12 cellular contexts compared by ENCODE assay signal in genomic region chr3:150798122-150798618, GRCh38. TPM values are rescaled to one million over a fixed set of nuclear protein-coding genes. Genes with fewer than 3 reads are reported as not detected.
DNase-seq lines count a peak whose midpoint lies in the region; ATAC-seq and TF ChIP-seq lines count a peak whose summit lies in the region.
"Had no signal": no experiment of that assay in that cellular context is flagged by ENCODE, and none has a peak within 500 bp of the region (broad histone marks: within the 10 kb centered on the region; RNA-seq: fewer than 3 reads in every experiment).

No MANE protein-coding gene starts in this region.

- TF ChIP-seq CTCF in HEK293 (tag by site-specific recombination; IDR thresholded peaks at IDR 0.05) (no peak), esophagus muscularis mucosa (IDR thresholded peaks at IDR 0.05) (no peak), heart right ventricle (IDR thresholded peaks at IDR 0.05) (no peak), left ventricle myocardium inferior (IDR thresholded peaks at IDR 0.05; ENCODE audit: borderline replicate concordance) (no peak)

- ATAC-seq in heart right ventricle (no peak), GM18520 (IDR thresholded peaks at IDR 0.05; ENCODE audit: unreplicated experiment) (no peak)
- ATAC-seq: T-helper 17 cell had no signal

- H3K27ac ChIP-seq in HEK293 (ENCODE audit: extremely low read depth, low read depth, low read length) = no peak overlapping the region
- no peak overlapping the region for H3K27ac ChIP-seq in esophagus muscularis mucosa (replicated peaks in 1 of 4)
- no peak overlapping the region for H3K27ac ChIP-seq in heart right ventricle
- no peak overlapping the region for H3K27ac ChIP-seq in left ventricle myocardium inferior (replicated peaks)

- H3K9me3 ChIP-seq in HEK293 (ENCODE audit: control insufficient read depth, insufficient read depth, low read depth, low read length) = no peaks in the 10 kb centered on the region
- no peaks in the 10 kb centered on the region for H3K9me3 ChIP-seq in esophagus muscularis mucosa
- H3K9me3 ChIP-seq in heart right ventricle = no peaks in the 10 kb centered on the region
- H3K9me3 ChIP-seq in left ventricle myocardium inferior (replicated peaks) = no peaks in the 10 kb centered on the region

- DNase-seq in NCI-H526 treated with DMSO at 0.1 percent for 48 hours (lab: John Stamatoyannopoulos, UW) (peak; percentile 93), esophagus muscularis mucosa (ENCODE audit: extremely low spot score) (peak; percentile 70), skeletal muscle cell (ENCODE audit: low read depth) (peak; percentile 12), heart right ventricle (no peak), left ventricle myocardium inferior (no peak)
- DNase-seq: activated CD8-positive, alpha-beta memory T cell treated with anti-CD3 and anti-CD28 coated beads, Interleukin-2, amount 50 U/mL, for 4 hours; central memory CD4-positive, alpha-beta T cell; foreskin fibroblast; NCI-H510A; T-helper 17 cell had no signal

- no peak for TF ChIP-seq EP300 in esophagus muscularis mucosa (IDR thresholded peaks at IDR 0.05)

- H3K27me3 ChIP-seq in esophagus muscularis mucosa = peaks cover 0 to 7% (median 0%) of the 10 kb centered on the region in 4 donors
- H3K27me3 ChIP-seq in heart right ventricle = peaks cover 0 to 9% (median 3%) of the 10 kb centered on the region in 7 donors
- H3K27me3 ChIP-seq in left ventricle myocardium inferior (ENCODE audit: low read depth) = peaks cover 37% of the 10 kb centered on the region

- CTCF ChIA-PET in HEK293 (lab: Yijun Ruan, JAX) = interaction anchor here (0.6 kb wide), 1 partner anchor 76 kb away, joined by 3 read pairs; no protein-coding TSS in a partner anchor

- no peak overlapping the region for H3K4me3 ChIP-seq in HEK293 (ENCODE audit: low read depth, low read length)
- H3K4me3 ChIP-seq in esophagus muscularis mucosa = no peak overlapping the region
- H3K4me3 ChIP-seq in skeletal muscle cell (ENCODE audit: low read depth, low read length) = no peak overlapping the region
- H3K4me3 ChIP-seq in heart right ventricle = no peak overlapping the region
- H3K4me3 ChIP-seq in left ventricle myocardium inferior = no peak overlapping the region

- 25% methylated on average over 4 of the region's 4 CpGs for WGBS in esophagus muscularis mucosa
- WGBS in heart right ventricle, 2 donors = 21 to 27% methylated on average over 4 of the region's 4 CpGs

- 0 out of 2 replicates have a peak, but pooled peaks cover 6% of the 10 kb centered on the region for H3K4me1 ChIP-seq in HEK293 (ENCODE audit: control insufficient read depth, insufficient read depth, low read length)
- no peaks in the 10 kb centered on the region for H3K4me1 ChIP-seq in esophagus muscularis mucosa
- H3K4me1 ChIP-seq in heart right ventricle = peaks cover 0 to 5% (median 0%) of the 10 kb centered on the region in 9 donors
- no peaks in the 10 kb centered on the region for H3K4me1 ChIP-seq in left ventricle myocardium inferior

- TF ChIP-seq POLR2A in esophagus muscularis mucosa (IDR thresholded peaks at IDR 0.05; ENCODE audit: low read depth) = no peak

- intact Hi-C loops in esophagus muscularis mucosa (cut with DNase I) (no loop called here), heart right ventricle (cut with DNase I) (no loop called here), left ventricle myocardium inferior (cut with micrococcal nuclease) (no loop called here)

- no peaks in the 10 kb centered on the region for H3K36me3 ChIP-seq in HEK293 (ENCODE audit: control insufficient read depth in 2 of 2, insufficient read depth in 1 of 2, low read length in 2 of 2)
- no peaks in the 10 kb centered on the region for H3K36me3 ChIP-seq in esophagus muscularis mucosa
- H3K36me3 ChIP-seq in heart right ventricle = no peaks in the 10 kb centered on the region
- H3K36me3 ChIP-seq in left ventricle myocardium inferior = no peaks in the 10 kb centered on the region

- POLR2A ChIA-PET in HEK293 (lab: Yijun Ruan, JAX) = no interaction called here

TF ChIP-seq in HEK293, 187 proteins besides CTCF, POLR2A, EP300 and RAD21 (continues in another document):
- TF ChIP-seq ZBTB44 (tag by site-specific recombination; IDR thresholded peaks at IDR 0.05) (0 out of 2 replicates have a peak, but pooled peaks have one; percentile 13), ZIC2 (tag by site-specific recombination; IDR thresholded peaks at IDR 0.05) (peak; percentile 97), ZNF140 (tag by site-specific recombination; IDR thresholded peaks at IDR 0.05) (no peak), ZNF274 (IDR thresholded peaks at IDR 0.05; ENCODE audit: low read length) (no peak), ZNF274 (tag by site-specific recombination; IDR thresholded peaks at IDR 0.05; ENCODE audit: borderline replicate concordance) (no peak), GLIS1 (tag by site-specific recombination; IDR thresholded peaks at IDR 0.05) (peak; percentile 71), GLI4 (tag by site-specific recombination; IDR thresholded peaks at IDR 0.05) (no peak), ZNF335 (tag by site-specific recombination; conservative IDR thresholded peaks at IDR 0.05) (0 out of 2 replicates have a peak, but pooled peaks have one; percentile 24), ZNF585B (tag by site-specific recombination; IDR thresholded peaks at IDR 0.05) (no peak), BCL6B (tag by site-specific recombination; IDR thresholded peaks at IDR 0.05) (peak; percentile 70), ZNF239 (tag by site-specific recombination; IDR thresholded peaks at IDR 0.05) (no peak), ZFHX2 (tag by site-specific recombination; conservative IDR thresholded peaks at IDR 0.05) (peak; percentile 66), PRDM1 (tag by site-specific recombination; IDR thresholded peaks at IDR 0.05) (0 out of 2 replicates have a peak, but pooled peaks have one; percentile 13), PRDM6 (tag by site-specific recombination; IDR thresholded peaks at IDR 0.05) (no peak), ZNF169 (tag by site-specific recombination; IDR thresholded peaks at IDR 0.05) (no peak), ZNF223 (tag by site-specific recombination; IDR thresholded peaks at IDR 0.05) (no peak)

RNA-seq across cellular contexts. Expression of gene SIAH2, which starts 35.2 kb away (rescaled TPM):
- total RNA-seq in esophagus muscularis mucosa = 10 to 100 TPM; 27.8 to 55.8 (median 43.3) TPM
- total RNA-seq in heart right ventricle = 10 to 100 TPM; 11.5 to 30.7 (median 20.8) TPM
- 10 to 100 TPM in 1 of 2 donors, 1 to 10 TPM in 1; 6.1 to 16.0 TPM for polyA plus RNA-seq in heart right ventricle
- 23.0 TPM for total RNA-seq in left ventricle myocardium inferior

Comparison
In these comparisons a context has a peak if more than half of its experiments do, and no peak if none do; other contexts are left out.
1. DNase-seq: peak in NCI-H526 treated with DMSO at 0.1 percent for 48 hours (single experiment), esophagus muscularis mucosa (single experiment) and skeletal muscle cell (single experiment); none in heart right ventricle (0 of 2) and left ventricle myocardium inferior (single experiment).